ENCODE assay signal across 9 cellular contexts in the genomic region with DNA sequence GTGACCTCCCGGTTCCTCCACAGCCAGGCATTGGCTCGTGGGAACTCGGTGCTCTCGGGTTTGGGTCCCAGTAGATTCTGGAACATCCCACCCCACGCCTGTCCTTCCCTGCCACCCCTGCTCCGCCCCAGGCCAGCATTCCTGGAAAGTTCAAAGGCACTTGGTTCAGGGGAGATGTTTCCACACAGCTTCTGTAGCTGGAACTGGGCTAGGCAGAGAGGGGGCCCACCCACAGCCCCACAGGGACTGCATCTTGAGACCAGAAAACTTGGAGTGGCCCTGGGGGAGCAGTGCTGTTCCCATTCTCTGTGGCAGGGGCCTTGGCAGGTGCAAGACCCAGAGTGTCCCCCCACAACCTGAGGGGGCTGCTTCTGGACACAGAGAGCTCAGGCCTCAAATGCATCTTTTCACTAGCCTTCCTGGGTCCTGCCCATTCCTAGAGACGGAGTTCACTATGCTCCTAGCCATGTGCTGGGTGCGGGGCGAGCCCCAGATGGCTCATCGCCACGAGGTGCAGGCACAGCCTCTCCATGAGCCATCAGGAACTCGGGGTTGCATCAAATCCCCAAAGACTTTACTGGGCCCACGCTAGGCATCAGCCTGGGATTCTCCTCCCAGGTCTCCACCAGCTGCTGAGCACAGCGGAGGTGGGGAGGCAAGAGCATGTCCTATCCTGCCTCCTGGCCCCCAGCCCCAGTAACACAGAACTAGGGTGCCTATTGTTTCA.
DNase-seq lines count a peak whose midpoint lies in the region; ATAC-seq and TF ChIP-seq lines count a peak whose summit lies in the region.
"Had no signal": no experiment of that assay in that cellular context is flagged by ENCODE, and none has a peak within 500 bp of the region (broad histone marks: within the 10 kb centered on the region; RNA-seq: fewer than 3 reads in every experiment).

No MANE protein-coding gene starts in this region.

- no peak for DNase-seq in Calu3
- DNase-seq in RWPE1 (ENCODE audit: low spot score): peak; percentile 51
- no peak for DNase-seq in esophagus muscularis mucosa (ENCODE audit: extremely low spot score)
- no peak for DNase-seq in sigmoid colon
- no peak for DNase-seq in Ammon's horn (ENCODE audit: low spot score)
- DNase-seq in erythroblast (lab: John Stamatoyannopoulos, UW): no peak
- DNase-seq in GF-D8 (lab: John Stamatoyannopoulos, UW): no peak
- DNase-seq: NCI-H526 had no signal

- no TSS peak for BruUV-seq in Calu3 (replicated peaks; lab: Mats Ljungman, UMichigan)

- TF ChIP-seq CTCF in Calu3 (IDR thresholded peaks at IDR 0.05; ENCODE audit: unreplicated experiment): no peak
- no peak for TF ChIP-seq CTCF in RWPE1 (conservative IDR thresholded peaks at IDR 0.05; ENCODE audit: low read depth)
- no peak for TF ChIP-seq CTCF in esophagus muscularis mucosa (IDR thresholded peaks at IDR 0.05)
- TF ChIP-seq CTCF in sigmoid colon (IDR thresholded peaks at IDR 0.05): no peak

- H3K9me3 Mint-ChIP-seq in Calu3 (ENCODE audit: low read depth, unreplicated experiment): no peaks in the 10 kb centered on the region

- H3K36me3 ChIP-seq in esophagus muscularis mucosa (no peaks in the 10 kb centered on the region), sigmoid colon (no peaks in the 10 kb centered on the region)

- peaks cover 4% of the 10 kb centered on the region for H3K36me3 Mint-ChIP-seq in Calu3 (ENCODE audit: insufficient read depth, unreplicated experiment)

- H3K4me1 ChIP-seq in esophagus muscularis mucosa (peaks cover 28 to 39% (median 36%) of the 10 kb centered on the region in 4 donors), sigmoid colon (peaks cover 0 to 30% (median 27%) of the 10 kb centered on the region in 4 donors)

- peaks cover 58% of the 10 kb centered on the region for H3K4me1 Mint-ChIP-seq in Calu3 (ENCODE audit: low read depth, unreplicated experiment)

- no peaks in the 10 kb centered on the region for H3K27me3 Mint-ChIP-seq in Calu3 (ENCODE audit: unreplicated experiment)

- H3K27ac ChIP-seq in RWPE1 (peak overlapping the region; percentile 100), esophagus muscularis mucosa (replicated peaks in 1 of 4) (peak overlapping the region; percentile 74 to 86 (median 80)), sigmoid colon (peak overlapping the region; percentile 83 to 88 (median 86))

- no peak for ATAC-seq in HG02938 (IDR thresholded peaks at IDR 0.05; ENCODE audit: unreplicated experiment)

- CTCF ChIA-PET in Calu3 (lab: Charles Lee): interaction anchor here (0.7 to 1.5 kb wide), 3 partner anchors 11 to 17 kb away, joined by 3 to 15 read pairs (median 5); no protein-coding TSS in a partner anchor
- CTCF ChIA-PET in RWPE1 (lab: Yijun Ruan, JAX): interaction anchor here (0.6 kb wide), 1 partner anchor 26 kb away, joined by 3 read pairs; no protein-coding TSS in a partner anchor

- H3K27ac Mint-ChIP-seq in Calu3 (ENCODE audit: unreplicated experiment): peak overlapping the region; percentile 70

- no peaks in the 10 kb centered on the region for H3K27me3 ChIP-seq in esophagus muscularis mucosa
- no peaks in the 10 kb centered on the region for H3K27me3 ChIP-seq in sigmoid colon

- TF ChIP-seq POLR2A in esophagus muscularis mucosa (IDR thresholded peaks at IDR 0.05; ENCODE audit: low read depth): no peak
- TF ChIP-seq POLR2A in sigmoid colon (IDR thresholded peaks at IDR 0.05): no peak
- TF ChIP-seq POLR2A in erythroblast (IDR thresholded peaks at IDR 0.05; ENCODE audit: low read length): no peak

- POLR2A ChIA-PET in RWPE1 (lab: Yijun Ruan, JAX; ENCODE audit: low non-redundant PET): interaction anchor here (0.6 to 1.0 kb wide), 4 partner anchors 11 to 73 kb away, joined by 3 to 4 read pairs (median 4); no protein-coding TSS in a partner anchor

- H3K9me3 ChIP-seq in esophagus muscularis mucosa: no peaks in the 10 kb centered on the region
- H3K9me3 ChIP-seq in sigmoid colon: no peaks in the 10 kb centered on the region

- H3K4me3 ChIP-seq in esophagus muscularis mucosa: no peak overlapping the region
- no peak overlapping the region for H3K4me3 ChIP-seq in sigmoid colon

- no peak overlapping the region for H3K4me3 Mint-ChIP-seq in Calu3 (ENCODE audit: low read depth, unreplicated experiment)

- 87% methylated on average over 3 of the region's 14 CpGs for WGBS in esophagus muscularis mucosa
- 62 to 80% methylated on average over 14 of the region's 14 CpGs for WGBS in sigmoid colon, 2 donors

- TF ChIP-seq EP300 in esophagus muscularis mucosa (IDR thresholded peaks at IDR 0.05) (no peak), sigmoid colon (IDR thresholded peaks at IDR 0.05) (no peak)

- intact Hi-C loops in Calu3 (cut with micrococcal nuclease; ENCODE audit: unreplicated experiment) (no loop called here), esophagus muscularis mucosa (cut with DNase I) (no loop called here), sigmoid colon (cut with DNase I) (loop anchor here (1.0 to 5.0 kb wide), 5 partner anchors 21 to 180 kb away; no protein-coding TSS in a partner anchor)
